ENCODE assay signal across 18 cellular contexts in the genomic region with DNA sequence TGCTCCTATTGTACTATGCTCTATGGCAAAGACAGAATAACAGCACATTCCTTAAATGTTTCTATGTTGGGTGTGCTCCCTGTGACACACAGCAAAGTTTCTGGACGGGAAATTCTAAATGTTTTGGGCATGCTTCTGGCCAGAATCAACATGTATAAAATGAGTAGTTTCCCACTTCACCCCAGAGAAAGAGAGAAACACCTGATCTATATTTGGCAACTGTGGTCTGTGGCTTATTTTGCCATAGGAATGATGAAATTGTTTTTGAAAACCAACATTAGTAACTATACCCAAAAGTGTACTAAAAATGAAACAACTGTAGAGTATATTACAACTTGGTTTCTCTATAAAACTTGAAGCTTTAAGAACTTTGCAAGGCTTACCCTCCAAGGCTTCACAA.
A peak's percentile ranks its signal among the peaks of the same experiment; 100 is the strongest.
DNase-seq lines count a peak whose midpoint lies in the region; ATAC-seq, FAIRE-seq and TF ChIP-seq lines count a peak whose summit lies in the region.
"Had no signal": no experiment of that assay in that cellular context is flagged by ENCODE, and none has a peak within 500 bp of the region (broad histone marks: within the 10 kb centered on the region; RNA-seq: fewer than 3 reads in every experiment).

No MANE protein-coding gene starts in this region.

- peak overlapping the region; percentile 40 for H3K27ac ChIP-seq in KMS-11
- H3K27ac ChIP-seq in brain microvascular endothelial cell = peak overlapping the region; percentile 34
- peak overlapping the region; percentile 87 for H3K27ac ChIP-seq in keratinocyte (ENCODE audit: control insufficient read depth, insufficient read depth, low read length)
- H3K27ac ChIP-seq in aorta (ENCODE audit: low read depth in 1 of 2, low read length in 2 of 2) = no peak overlapping the region
- H3K27ac ChIP-seq: parathyroid adenoma, SJCRH30, uterus had no signal

- H3K36me3 ChIP-seq in KMS-11 (ENCODE audit: insufficient read depth) = no peaks in the 10 kb centered on the region
- H3K36me3 ChIP-seq in brain microvascular endothelial cell (replicated peaks) = no peaks in the 10 kb centered on the region
- H3K36me3 ChIP-seq in keratinocyte (ENCODE audit: control insufficient read depth in 2 of 2, extremely low read depth in 1 of 2, insufficient read depth in 2 of 2, low read length in 2 of 2) = no peaks in the 10 kb centered on the region
- no peaks in the 10 kb centered on the region for H3K36me3 ChIP-seq in aorta (ENCODE audit: control insufficient read depth in 1 of 2, insufficient read depth in 2 of 2, low read length in 1 of 2)
- H3K36me3 ChIP-seq: SJCRH30, uterus had no signal

- no peaks in the 10 kb centered on the region for H3K9me3 ChIP-seq in keratinocyte (ENCODE audit: control insufficient read depth, low read depth, low read length)
- H3K9me3 ChIP-seq in aorta (ENCODE audit: control insufficient read depth, low read length) = no peaks in the 10 kb centered on the region
- H3K9me3 ChIP-seq: esophagus squamous epithelium, SJCRH30, uterus had no signal

- ATAC-seq in aorta (ENCODE audit: low FRiP score) (no peak), HG02678 (IDR thresholded peaks at IDR 0.05; ENCODE audit: unreplicated experiment) (no peak), HG02571 (IDR thresholded peaks at IDR 0.05; ENCODE audit: unreplicated experiment) (no peak)
- ATAC-seq: CD8-positive, alpha-beta T cell had no signal

- dilution Hi-C loops in keratinocyte (cut with MboI; ENCODE audit: extremely low pct_ligation_motif_present, low sequenced_read_pairs) = no loop called here

- peak; percentile 93 for FAIRE-seq in keratinocyte (lab: Jason Lieb, UNC)

- intact Hi-C loops in aorta (cut with DNase I) = no loop called here

- DNase-seq in AG08396 (ENCODE audit: low spot score) (peak; percentile 3), brain microvascular endothelial cell (peak; percentile 39), keratinocyte (ENCODE audit: low read depth, low spot score) (peak; percentile 60), aorta (no peak), DMS 273 (lab: John Stamatoyannopoulos, UW; ENCODE audit: unreplicated experiment) (no peak)
- DNase-seq: activated CD4-positive, alpha-beta T cell treated with anti-CD3 and anti-CD28 coated beads for 4 hours; activated CD8-positive, alpha-beta memory T cell treated with anti-CD3 and anti-CD28 coated beads, Interleukin-2, amount 50 U/mL, for 4 hours; activated naive CD4-positive, alpha-beta T cell; CD8-positive, alpha-beta T cell; esophagus squamous epithelium; NCI-H1930; SJCRH30; stimulated activated CD4-positive, alpha-beta T cell treated with anti-CD3 and anti-CD28 coated beads, Interleukin-12 subunit alpha, Interleukin-12 subunit beta, amount 100 ng/mL, for 4 hours; uterus had no signal

- in situ Hi-C loops in brain microvascular endothelial cell (cut with HindIII; ENCODE audit: low pct_ligation_motif_present, low sequenced_read_pairs) = no loop called here

- H3K79me2 ChIP-seq in KMS-11 (ENCODE audit: insufficient read depth, low read depth) (no peaks in the 10 kb centered on the region), keratinocyte (ENCODE audit: control insufficient read depth, insufficient read depth, low read length) (no peaks in the 10 kb centered on the region)
- H3K79me2 ChIP-seq: parathyroid adenoma had no signal

- H3K4me2 ChIP-seq in KMS-11 (peak overlapping the region; percentile 49), keratinocyte (ENCODE audit: control insufficient read depth, extremely low read depth, insufficient read depth, low read depth, low read length) (peak overlapping the region; percentile 81)

- H3K9me1 ChIP-seq in keratinocyte (ENCODE audit: control insufficient read depth, extremely low read depth, insufficient read depth, low read length) = no peaks in the 10 kb centered on the region

- H4K20me1 ChIP-seq in KMS-11 (ENCODE audit: insufficient read depth) (no peaks in the 10 kb centered on the region), keratinocyte (ENCODE audit: control insufficient read depth, extremely low read depth, insufficient read depth, low read length) (no peaks in the 10 kb centered on the region)

- H3K4me3 ChIP-seq in KMS-11 (IDR thresholded peaks at IDR 0.05; ENCODE audit: insufficient read depth, low read depth, low read length) = no peak overlapping the region
- no peak overlapping the region for H3K4me3 ChIP-seq in brain microvascular endothelial cell (ENCODE audit: low read depth, low read length)
- no peak overlapping the region for H3K4me3 ChIP-seq in keratinocyte (ENCODE audit: control insufficient read depth in 2 of 3, extremely low read depth in 1 of 3, insufficient read depth in 2 of 3, low read depth in 1 of 3, low read length in 3 of 3)
- H3K4me3 ChIP-seq in aorta (ENCODE audit: low read length in 2 of 2) = no peak overlapping the region
- H3K4me3 ChIP-seq: esophagus squamous epithelium, SJCRH30, uterus had no signal

- H3K4me1 ChIP-seq in KMS-11 (ENCODE audit: low read depth, poor library complexity, severe bottlenecking) (peaks cover 32% of the 10 kb centered on the region), keratinocyte (ENCODE audit: control insufficient read depth, extremely low read depth, insufficient read depth, low read length) (peaks cover 33% of the 10 kb centered on the region), aorta (ENCODE audit: control insufficient read depth in 1 of 2, insufficient read depth in 2 of 2, low read length in 2 of 2) (peaks cover 0 to 6% of the 10 kb centered on the region in 2 donors)
- H3K4me1 ChIP-seq: parathyroid adenoma, SJCRH30, uterus had no signal

- WGBS in aorta, 2 donors = 4 to 5% methylated on average over 1 of the region's 1 CpG

- H3K9ac ChIP-seq in KMS-11 (no peak overlapping the region), keratinocyte (ENCODE audit: control insufficient read depth, extremely low read depth, insufficient read depth, low read length) (no peak overlapping the region)
- H3K9ac ChIP-seq: parathyroid adenoma had no signal

- H2AFZ ChIP-seq in KMS-11 (ENCODE audit: low read depth) (peak overlapping the region; percentile 66), keratinocyte (ENCODE audit: control insufficient read depth, low read length) (no peak overlapping the region)
- H2AFZ ChIP-seq: parathyroid adenoma had no signal

- no peak for TF ChIP-seq CTCF in KMS-11 (conservative IDR thresholded peaks at IDR 0.05; ENCODE audit: low read depth, low read length)
- TF ChIP-seq CTCF in brain microvascular endothelial cell (IDR thresholded peaks at IDR 0.05; ENCODE audit: low read depth, low read length, missing control alignments) = no peak
- no peak for TF ChIP-seq CTCF in keratinocyte (optimal IDR thresholded peaks at IDR 0.05 in 1 of 3, IDR thresholded peaks at IDR 0.05 in 1 of 3, conservative IDR thresholded peaks at IDR 0.05 in 1 of 3; ENCODE audit: extremely low read depth in 1 of 3, insufficient read depth in 2 of 3, low read length in 3 of 3)

- H3K27me3 ChIP-seq in KMS-11 (ENCODE audit: insufficient read depth, low read depth) = no peaks in the 10 kb centered on the region
- no peaks in the 10 kb centered on the region for H3K27me3 ChIP-seq in brain microvascular endothelial cell (replicated peaks)
- H3K27me3 ChIP-seq in keratinocyte (ENCODE audit: control insufficient read depth, extremely low read depth, insufficient read depth, low read length) = no peaks in the 10 kb centered on the region
- no peaks in the 10 kb centered on the region for H3K27me3 ChIP-seq in aorta (ENCODE audit: control insufficient read depth in 1 of 2, insufficient read depth in 2 of 2, low read length in 1 of 2)
- H3K27me3 ChIP-seq: esophagus squamous epithelium, SJCRH30, uterus had no signal

Comparison
In these comparisons a context has a peak if more than half of its experiments do, and no peak if none do; other contexts are left out.
1. DNase-seq: peak in AG08396 (single experiment), brain microvascular endothelial cell (single experiment) and keratinocyte (single experiment); none in aorta (0 of 2) and DMS 273 (single experiment).
2. H3K27ac ChIP-seq: peak in KMS-11 (single experiment), brain microvascular endothelial cell (single experiment) and keratinocyte (single experiment); none in aorta (0 of 2).